ENCODE assay signal across 1 cellular context in the genomic region with DNA sequence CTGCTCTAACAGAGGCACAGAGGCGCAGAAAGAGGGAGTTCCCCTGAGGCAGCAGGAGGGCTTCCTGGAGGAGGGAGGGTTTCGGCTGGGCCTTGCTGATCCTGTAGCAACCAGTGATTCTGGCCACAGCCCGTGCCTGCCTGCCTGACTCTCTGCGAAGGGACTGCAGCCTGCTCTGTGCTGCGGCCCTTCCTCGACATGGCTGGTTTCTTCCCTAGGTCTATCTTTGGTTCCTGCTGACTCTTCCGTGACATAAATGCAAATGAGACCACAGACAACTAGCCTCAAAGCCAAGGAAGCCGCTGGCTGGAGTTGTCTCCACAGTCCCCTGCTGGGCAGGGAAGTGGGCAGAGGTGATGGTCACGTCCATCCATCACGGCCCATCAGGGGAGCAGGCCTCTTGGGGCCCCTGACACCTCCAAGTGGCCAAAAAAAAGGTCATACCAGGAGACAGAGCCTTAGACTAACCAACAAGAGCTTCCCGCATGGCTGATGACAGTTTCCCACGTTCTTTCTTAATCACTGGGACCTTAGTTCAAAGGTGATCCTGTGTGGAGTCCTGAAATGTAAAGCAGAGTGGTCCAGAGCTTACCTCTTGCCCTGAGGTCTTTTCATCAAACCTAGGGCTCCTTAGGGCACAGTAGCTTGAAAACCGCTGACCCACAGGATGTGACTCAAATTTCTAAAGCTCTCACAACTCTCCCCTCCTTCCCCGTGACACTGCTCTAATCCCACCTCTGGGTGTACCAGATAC.
TF ChIP-seq lines count a peak whose summit lies in the region.

No MANE protein-coding gene starts in this region.

TF ChIP-seq in HepG2, 621 proteins besides CTCF, POLR2A, EP300 and RAD21 (continued from another document):
- TF ChIP-seq ZNF431 (CRISPR knock-in tag; IDR thresholded peaks at IDR 0.05; ENCODE audit: borderline replicate concordance, low read depth) = no peak
- TF ChIP-seq ZNF761 (CRISPR knock-in tag; conservative IDR thresholded peaks at IDR 0.05) = 0 out of 2 replicates have a peak, but pooled peaks have one; percentile 17
- TF ChIP-seq ZFP41 (CRISPR knock-in tag; IDR thresholded peaks at IDR 0.05; ENCODE audit: borderline replicate concordance) = 0 out of 2 replicates have a peak, but pooled peaks have one; percentile 77
- TF ChIP-seq ZNF12 (CRISPR knock-in tag; IDR thresholded peaks at IDR 0.05) = 0 out of 2 replicates have a peak, but pooled peaks have one; percentile 31
- TF ChIP-seq SP1 (IDR thresholded peaks at IDR 0.05) = no peak
- TF ChIP-seq SP1 (CRISPR knock-in tag; IDR thresholded peaks at IDR 0.05) = no peak
- no peak for TF ChIP-seq TOE1 (CRISPR knock-in tag; IDR thresholded peaks at IDR 0.05)
- peak; percentile 40; the same call in 1 of the 2 replicates for TF ChIP-seq MYC (CRISPR knock-in tag; IDR thresholded peaks at IDR 0.05; ENCODE audit: borderline replicate concordance)
- peak; percentile 72 for TF ChIP-seq RARA (CRISPR knock-in tag; IDR thresholded peaks at IDR 0.05)
- no peak for TF ChIP-seq PCBP1 (IDR thresholded peaks at IDR 0.05; ENCODE audit: borderline replicate concordance, low read depth, low read length)
- 0 out of 2 replicates have a peak, but pooled peaks have one; percentile 9 for TF ChIP-seq ZFP37 (CRISPR knock-in tag; IDR thresholded peaks at IDR 0.05; ENCODE audit: borderline replicate concordance)
- 0 out of 2 replicates have a peak, but pooled peaks have one; percentile 8 for TF ChIP-seq ZNF607 (CRISPR knock-in tag; IDR thresholded peaks at IDR 0.05; ENCODE audit: borderline replicate concordance)
- peak; percentile 26; the same call in 1 of the 2 replicates for TF ChIP-seq NCOA2 (CRISPR knock-in tag; IDR thresholded peaks at IDR 0.05)
- TF ChIP-seq HDAC1 (CRISPR knock-in tag; IDR thresholded peaks at IDR 0.05) = peak; percentile 29; the same call in 1 of the 2 replicates
